13 cellular contexts compared by ENCODE assay signal in genomic region chr1:93033785-93034184, GRCh38. TPM values are rescaled to one million over a fixed set of nuclear protein-coding genes. Genes with fewer than 3 reads are reported as not detected.
DNase-seq lines count a peak whose midpoint lies in the region; ATAC-seq and TF ChIP-seq lines count a peak whose summit lies in the region.
"Had no signal": no experiment of that assay in that cellular context is flagged by ENCODE, and none has a peak within 500 bp of the region (broad histone marks: within the 10 kb centered on the region; RNA-seq: fewer than 3 reads in every experiment).

No MANE protein-coding gene starts in this region.

- no peaks in the 10 kb centered on the region for H3K27me3 ChIP-seq in DND-41 (ENCODE audit: insufficient read depth, low read length, poor library complexity)
- H3K27me3 ChIP-seq in CD4-positive, alpha-beta T cell (ENCODE audit: control insufficient read depth, insufficient read depth, low read length) = no peaks in the 10 kb centered on the region
- no peaks in the 10 kb centered on the region for H3K27me3 ChIP-seq in thyroid gland
- H3K27me3 ChIP-seq: heart right ventricle, right lobe of liver had no signal

- WGBS in thyroid gland, 2 donors = 76 to 77% methylated on average over 3 of the region's 3 CpGs

- no peaks in the 10 kb centered on the region for H4K20me1 ChIP-seq in DND-41 (ENCODE audit: insufficient read depth, low read length)

- H3K36me3 ChIP-seq in DND-41 (ENCODE audit: insufficient read depth, low read length) (no peaks in the 10 kb centered on the region), thyroid gland (no peaks in the 10 kb centered on the region)
- H3K36me3 ChIP-seq: heart right ventricle, right lobe of liver, thoracic aorta had no signal

- H3K4me3 ChIP-seq in DND-41 (ENCODE audit: low read depth in 1 of 2, low read length in 2 of 2) (peak overlapping the region in 1 of 2 experiments; percentile 3; a peak in 1 of 4 replicates), thyroid gland (replicated peaks in 1 of 3) (no peak overlapping the region)
- H3K4me3 ChIP-seq: heart right ventricle, right lobe of liver, SK-N-MC, thoracic aorta had no signal

- 0 out of 2 replicates have a peak overlapping the region, but pooled peaks have one; percentile 8 for H2AFZ ChIP-seq in DND-41 (ENCODE audit: low read depth, low read length)

- peaks cover 23% of the 10 kb centered on the region for H3K4me1 Mint-ChIP-seq in CD4-positive, alpha-beta T cell (ENCODE audit: low read depth)
- peaks cover 41% of the 10 kb centered on the region for H3K4me1 Mint-ChIP-seq in activated naive CD4-positive, alpha-beta T cell treated with anti-CD3 and anti-CD28 coated beads, Interleukin-2, amount 10 ng/mL, durations not matched to agents 7 days and 5 days

- CTCF ChIA-PET in CD4-positive, alpha-beta T cell (lab: Charles Lee) = no interaction called here
- CTCF ChIA-PET in activated naive CD4-positive, alpha-beta T cell treated with anti-CD3 and anti-CD28 coated beads, Interleukin-2, amount 10 ng/mL, durations not matched to agents 7 days and 5 days (lab: Charles Lee) = interaction anchor here (0.7 to 1.9 kb wide), 3 partner anchors 9 to 40 kb away, joined by 3 to 5 read pairs (median 4); no protein-coding TSS in a partner anchor

- H3K79me2 ChIP-seq in DND-41 (ENCODE audit: insufficient read depth, low read length) = no peaks in the 10 kb centered on the region; the same call in 1 of the 2 replicates

- intact Hi-C loops in CD4-positive, alpha-beta T cell (cut with DNase I, micrococcal nuclease) = no loop called here
- intact Hi-C loops in thyroid gland (cut with DNase I) = no loop called here

- TF ChIP-seq CTCF in DND-41 (IDR thresholded peaks at IDR 0.05; ENCODE audit: borderline replicate concordance, extremely low read depth, low read length, poor library complexity, severe bottlenecking) (no peak), thyroid gland (IDR thresholded peaks at IDR 0.05) (no peak)
- no peak for TF ChIP-seq CTCF in CD4-positive, alpha-beta T cell (IDR thresholded peaks at IDR 0.05)

- no peaks in the 10 kb centered on the region for H3K36me3 Mint-ChIP-seq in CD4-positive, alpha-beta T cell (ENCODE audit: low read depth)
- H3K36me3 Mint-ChIP-seq in activated naive CD4-positive, alpha-beta T cell treated with anti-CD3 and anti-CD28 coated beads, Interleukin-2, amount 10 ng/mL, durations not matched to agents 7 days and 5 days = no peaks in the 10 kb centered on the region
- H3K36me3 Mint-ChIP-seq: CD4-positive, alpha-beta memory T cell had no signal

- no peak overlapping the region for H3K27ac Mint-ChIP-seq in CD4-positive, alpha-beta T cell
- no peak overlapping the region for H3K27ac Mint-ChIP-seq in activated naive CD4-positive, alpha-beta T cell treated with anti-CD3 and anti-CD28 coated beads, Interleukin-2, amount 10 ng/mL, durations not matched to agents 7 days and 5 days
- H3K27ac Mint-ChIP-seq: CD4-positive, alpha-beta memory T cell had no signal

- DNase-seq in DND-41 (no peak), OCI-M1 (lab: John Stamatoyannopoulos, UW) (peak; percentile 90), substantia nigra (lab: John Stamatoyannopoulos, UW) (no peak), thyroid gland (no peak)
- no peak for DNase-seq in CD4-positive, alpha-beta T cell
- no peak for DNase-seq in activated naive CD4-positive, alpha-beta T cell treated with anti-CD3 and anti-CD28 coated beads, Interleukin-2, amount 10 ng/mL, durations not matched to agents 7 days and 5 days
- DNase-seq: CD4-positive, alpha-beta memory T cell; heart right ventricle; right lobe of liver had no signal

- H3K9me3 ChIP-seq in DND-41 (ENCODE audit: insufficient read depth, low read length, severe bottlenecking) = no peaks in the 10 kb centered on the region
- no peaks in the 10 kb centered on the region for H3K9me3 ChIP-seq in CD4-positive, alpha-beta T cell (ENCODE audit: control insufficient read depth, low read length)
- no peaks in the 10 kb centered on the region for H3K9me3 ChIP-seq in thyroid gland
- H3K9me3 ChIP-seq: heart right ventricle, right lobe of liver, thoracic aorta had no signal

- no peak for TF ChIP-seq POLR2A in thyroid gland (IDR thresholded peaks at IDR 0.05)

- ATAC-seq in DND-41 (ENCODE audit: insufficient read depth, low read depth) = peak; percentile 11; the same call in 1 of the 3 replicates
- ATAC-seq in GM19395 (IDR thresholded peaks at IDR 0.05; ENCODE audit: unreplicated experiment) = peak; percentile 95
- peak; percentile 72 for ATAC-seq in HG03045 (IDR thresholded peaks at IDR 0.05; ENCODE audit: unreplicated experiment)
- ATAC-seq in CD4-positive, alpha-beta T cell (ENCODE audit: poor library complexity) = no peak
- ATAC-seq: heart right ventricle had no signal

- no peaks in the 10 kb centered on the region for H3K9me3 Mint-ChIP-seq in CD4-positive, alpha-beta T cell
- H3K9me3 Mint-ChIP-seq in activated naive CD4-positive, alpha-beta T cell treated with anti-CD3 and anti-CD28 coated beads, Interleukin-2, amount 10 ng/mL, durations not matched to agents 7 days and 5 days = no peaks in the 10 kb centered on the region

- no peaks in the 10 kb centered on the region for H3K27me3 Mint-ChIP-seq in CD4-positive, alpha-beta T cell
- H3K27me3 Mint-ChIP-seq in activated naive CD4-positive, alpha-beta T cell treated with anti-CD3 and anti-CD28 coated beads, Interleukin-2, amount 10 ng/mL, durations not matched to agents 7 days and 5 days = no peaks in the 10 kb centered on the region
- H3K27me3 Mint-ChIP-seq: CD4-positive, alpha-beta memory T cell had no signal

- peak overlapping the region; percentile 44 for H3K9ac ChIP-seq in DND-41 (ENCODE audit: low read depth, low read length)

- H3K27ac ChIP-seq in DND-41 (ENCODE audit: low read length) = peak overlapping the region; percentile 92
- no peak overlapping the region for H3K27ac ChIP-seq in CD4-positive, alpha-beta T cell (ENCODE audit: low read depth, low read length)
- no peak overlapping the region for H3K27ac ChIP-seq in substantia nigra (ENCODE audit: low read depth, low read length, poor library complexity, severe bottlenecking)
- H3K27ac ChIP-seq in thyroid gland = no peak overlapping the region
- H3K27ac ChIP-seq: right lobe of liver, SK-N-MC, thoracic aorta had no signal

- H3K4me2 ChIP-seq in DND-41 (ENCODE audit: insufficient read depth, low read length) = peak overlapping the region; percentile 42

- H3K4me3 Mint-ChIP-seq in CD4-positive, alpha-beta T cell = no peak overlapping the region
- no peak overlapping the region for H3K4me3 Mint-ChIP-seq in activated naive CD4-positive, alpha-beta T cell treated with anti-CD3 and anti-CD28 coated beads, Interleukin-2, amount 10 ng/mL, durations not matched to agents 7 days and 5 days
- H3K4me3 Mint-ChIP-seq: CD4-positive, alpha-beta memory T cell had no signal

- H3K4me1 ChIP-seq in DND-41 (ENCODE audit: insufficient read depth, low read length) = peaks cover 91% of the 10 kb centered on the region
- no peaks in the 10 kb centered on the region for H3K4me1 ChIP-seq in thyroid gland
- H3K4me1 ChIP-seq: right lobe of liver had no signal

- POLR2A ChIA-PET in CD4-positive, alpha-beta T cell (lab: Charles Lee) = interaction anchor here (1.3 kb wide), 1 partner anchor 9 kb away, joined by 4 read pairs; no protein-coding TSS in a partner anchor

RNA-seq across cellular contexts. Expression of gene MTF2, which starts 45.3 kb away (rescaled TPM):
- 10 to 100 TPM; 37.9 to 39.3 TPM for total RNA-seq in CD4-positive, alpha-beta T cell
- 10 to 100 TPM; 29.2 to 59.8 (median 35.0) TPM for total RNA-seq in thyroid gland
